In genomic region chr9:131995382-131995781, GRCh38 we compare ENCODE assay signal across 28 cellular contexts.
DNase-seq lines count a peak whose midpoint lies in the region; ATAC-seq, FAIRE-seq and TF ChIP-seq lines count a peak whose summit lies in the region.
"Had no signal": no experiment of that assay in that cellular context is flagged by ENCODE, and none has a peak within 500 bp of the region (broad histone marks: within the 10 kb centered on the region; RNA-seq: fewer than 3 reads in every experiment).

No MANE protein-coding gene starts in this region.

- no peak overlapping the region for H2AFZ ChIP-seq in astrocyte (ENCODE audit: low read depth, low read length)
- H2AFZ ChIP-seq in keratinocyte (ENCODE audit: control insufficient read depth, low read length): no peak overlapping the region
- H2AFZ ChIP-seq: neural progenitor cell had no signal

- H3K27me3 ChIP-seq in astrocyte (ENCODE audit: insufficient read depth, low read length) (no peaks in the 10 kb centered on the region), keratinocyte (ENCODE audit: control insufficient read depth, extremely low read depth, insufficient read depth, low read length) (no peaks in the 10 kb centered on the region), esophagus muscularis mucosa (no peaks in the 10 kb centered on the region), tibial artery (no peaks in the 10 kb centered on the region)
- H3K27me3 ChIP-seq: esophagus squamous epithelium, neural progenitor cell, SJSA1, stomach, transverse colon had no signal

- H3K4me3 ChIP-seq in astrocyte (ENCODE audit: insufficient read depth, low read depth, low read length) (no peak overlapping the region), keratinocyte (ENCODE audit: control insufficient read depth in 2 of 3, extremely low read depth in 1 of 3, insufficient read depth in 2 of 3, low read depth in 1 of 3, low read length in 3 of 3) (no peak overlapping the region), esophagus muscularis mucosa (no peak overlapping the region), tibial artery (no peak overlapping the region)
- H3K4me3 ChIP-seq: esophagus squamous epithelium, neural progenitor cell, SJSA1, stomach, transverse colon had no signal

- peak; percentile 71 for FAIRE-seq in astrocyte (lab: Jason Lieb, UNC)
- FAIRE-seq in keratinocyte (lab: Jason Lieb, UNC): peak; percentile 70
- FAIRE-seq: colon, D721Med had no signal

- no peak overlapping the region for H3K4me3 Mint-ChIP-seq in astrocyte (ENCODE audit: unreplicated experiment)
- H3K4me3 Mint-ChIP-seq: activated CD8-positive, alpha-beta T cell treated with anti-CD3 and anti-CD28 coated beads, Interleukin-2, amount 10 ng/mL, durations not matched to agents 7 days and 5 days; neural progenitor cell; T-helper 1 cell treated with Interleukin-12 subunit alpha and Interleukin-12 subunit beta and Interleukin-4 antibody, amounts not matched to agents 30 μg/mL and 1 μg/mL, for 36 hours had no signal

- H3K4me1 ChIP-seq in astrocyte (ENCODE audit: insufficient read depth, low read length) (peaks cover 18% of the 10 kb centered on the region), keratinocyte (ENCODE audit: control insufficient read depth, extremely low read depth, insufficient read depth, low read length) (peaks cover 29% of the 10 kb centered on the region), esophagus muscularis mucosa (peaks cover 8 to 14% (median 13%) of the 10 kb centered on the region in 4 donors), tibial artery (peaks cover 0 to 14% (median 6%) of the 10 kb centered on the region in 4 donors)
- H3K4me1 ChIP-seq: neural progenitor cell, transverse colon had no signal

- H3K9ac ChIP-seq in astrocyte (ENCODE audit: low read length) (no peak overlapping the region), keratinocyte (ENCODE audit: control insufficient read depth, extremely low read depth, insufficient read depth, low read length) (no peak overlapping the region)
- H3K9ac ChIP-seq: neural progenitor cell had no signal

- H3K79me2 ChIP-seq in astrocyte (ENCODE audit: insufficient read depth, low read length): peaks cover 24% of the 10 kb centered on the region
- peaks cover 14% of the 10 kb centered on the region for H3K79me2 ChIP-seq in keratinocyte (ENCODE audit: control insufficient read depth, insufficient read depth, low read length)

- no peak overlapping the region for H3K27ac Mint-ChIP-seq in astrocyte (ENCODE audit: unreplicated experiment)
- H3K27ac Mint-ChIP-seq: activated CD8-positive, alpha-beta T cell treated with anti-CD3 and anti-CD28 coated beads, Interleukin-2, amount 10 ng/mL, durations not matched to agents 7 days and 5 days; neural progenitor cell; T-helper 1 cell treated with Interleukin-12 subunit alpha and Interleukin-12 subunit beta and Interleukin-4 antibody, amounts not matched to agents 30 μg/mL and 1 μg/mL, for 36 hours had no signal

- no peak for ATAC-seq in HG03469 (IDR thresholded peaks at IDR 0.05; ENCODE audit: unreplicated experiment)
- ATAC-seq: activated CD8-positive, alpha-beta T cell treated with anti-CD3 and anti-CD28 coated beads, Interleukin-2, amount 10 ng/mL, durations not matched to agents 7 days and 5 days; sciatic nerve had no signal

- peaks cover 32% of the 10 kb centered on the region for H3K4me1 Mint-ChIP-seq in astrocyte (ENCODE audit: low read depth, unreplicated experiment)

- H3K4me2 ChIP-seq in astrocyte (ENCODE audit: low read length): no peak overlapping the region
- H3K4me2 ChIP-seq in keratinocyte (ENCODE audit: control insufficient read depth, extremely low read depth, insufficient read depth, low read depth, low read length): peak overlapping the region; percentile 17
- H3K4me2 ChIP-seq: neural progenitor cell had no signal

- no peak overlapping the region for H3K27ac ChIP-seq in astrocyte (ENCODE audit: low read depth, low read length)
- no peak overlapping the region for H3K27ac ChIP-seq in keratinocyte (ENCODE audit: control insufficient read depth, insufficient read depth, low read length)
- H3K27ac ChIP-seq in esophagus muscularis mucosa (replicated peaks in 1 of 4): no peak overlapping the region
- H3K27ac ChIP-seq in tibial artery: no peak overlapping the region
- H3K27ac ChIP-seq: esophagus squamous epithelium, neural progenitor cell, SJSA1, stomach, transverse colon had no signal

- TF ChIP-seq CTCF in astrocyte (IDR thresholded peaks at IDR 0.05; ENCODE audit: insufficient read depth, low read depth, low read length) (no peak), keratinocyte (optimal IDR thresholded peaks at IDR 0.05 in 1 of 3, IDR thresholded peaks at IDR 0.05 in 1 of 3, conservative IDR thresholded peaks at IDR 0.05 in 1 of 3; ENCODE audit: extremely low read depth in 1 of 3, insufficient read depth in 2 of 3, low read length in 3 of 3) (no peak), esophagus muscularis mucosa (IDR thresholded peaks at IDR 0.05) (no peak), tibial artery (IDR thresholded peaks at IDR 0.05) (no peak)

- peak; percentile 43 for DNase-seq in EL
- DNase-seq in LHCN-M2 (ENCODE audit: low read depth): peak; percentile 70
- no peak for DNase-seq in astrocyte (ENCODE audit: low read depth)
- no peak for DNase-seq in keratinocyte (ENCODE audit: low read depth, low spot score)
- no peak for DNase-seq in DMS 273 treated with DMSO at 0.1 percent for 48 hours (lab: John Stamatoyannopoulos, UW)
- DNase-seq in esophagus muscularis mucosa (ENCODE audit: extremely low spot score): no peak
- no peak for DNase-seq in tibial artery
- DNase-seq: activated CD8-positive, alpha-beta T cell treated with anti-CD3 and anti-CD28 coated beads, Interleukin-2, amount 10 ng/mL, durations not matched to agents 7 days and 5 days; activated effector memory CD4-positive, alpha-beta T cell treated with anti-CD3 and anti-CD28 coated beads, Interleukin-2, amount 50 U/mL, for 16 hours; activated T-cell treated with anti-CD3 and anti-CD28 coated beads for 4 hours; effector CD8-positive, alpha-beta T cell; esophagus squamous epithelium; kidney glomerular epithelial cell; NCI-H1436; NCI-H2107; NCI-H446 treated with DMSO at 0.1 percent for 48 hours; OCI-M1; posterior cingulate gyrus; stimulated activated CD4-positive, alpha-beta T cell treated with anti-CD3 and anti-CD28 coated beads, Interleukin-15, amount 100 ng/mL, for 24 hours; stomach; transverse colon had no signal

- TF ChIP-seq POLR2A in esophagus muscularis mucosa (IDR thresholded peaks at IDR 0.05; ENCODE audit: low read depth): no peak

- no peak for TF ChIP-seq EP300 in esophagus muscularis mucosa (IDR thresholded peaks at IDR 0.05)

- H3K9me3 ChIP-seq in astrocyte (ENCODE audit: insufficient read depth, low read depth, low read length) (no peaks in the 10 kb centered on the region), keratinocyte (ENCODE audit: control insufficient read depth, low read depth, low read length) (no peaks in the 10 kb centered on the region), esophagus muscularis mucosa (no peaks in the 10 kb centered on the region), tibial artery (no peaks in the 10 kb centered on the region)
- H3K9me3 ChIP-seq: esophagus squamous epithelium, SJSA1, stomach, transverse colon had no signal

- peaks cover 74% of the 10 kb centered on the region for H4K20me1 ChIP-seq in astrocyte (ENCODE audit: insufficient read depth, low read length)
- H4K20me1 ChIP-seq in keratinocyte (ENCODE audit: control insufficient read depth, extremely low read depth, insufficient read depth, low read length): peaks cover 2% of the 10 kb centered on the region

- no peaks in the 10 kb centered on the region for H3K36me3 ChIP-seq in astrocyte (ENCODE audit: insufficient read depth, low read length)
- peaks cover 0 to 9% of the 10 kb centered on the region in 2 experiments for H3K36me3 ChIP-seq in keratinocyte (ENCODE audit: control insufficient read depth in 2 of 2, extremely low read depth in 1 of 2, insufficient read depth in 2 of 2, low read length in 2 of 2)
- peaks cover 0 to 14% (median 3%) of the 10 kb centered on the region in 4 donors for H3K36me3 ChIP-seq in esophagus muscularis mucosa
- H3K36me3 ChIP-seq in tibial artery: peaks cover 0 to 9% (median 4%) of the 10 kb centered on the region in 3 donors
- H3K36me3 ChIP-seq: neural progenitor cell, transverse colon had no signal

- H3K27me3 Mint-ChIP-seq in astrocyte (ENCODE audit: low read depth, unreplicated experiment): no peaks in the 10 kb centered on the region

- dilution Hi-C loops in keratinocyte (cut with MboI; ENCODE audit: extremely low pct_ligation_motif_present, low sequenced_read_pairs): no loop called here

- 89% methylated on average over 2 of the region's 2 CpGs for WGBS in esophagus muscularis mucosa

- intact Hi-C loops in esophagus muscularis mucosa (cut with DNase I): no loop called here
- intact Hi-C loops in tibial artery (cut with DNase I; ENCODE audit: low total_unique reads): no loop called here

- no peaks in the 10 kb centered on the region for H3K9me1 ChIP-seq in keratinocyte (ENCODE audit: control insufficient read depth, extremely low read depth, insufficient read depth, low read length)

- peaks cover 7% of the 10 kb centered on the region for H3K9me3 Mint-ChIP-seq in astrocyte (ENCODE audit: unreplicated experiment)
- H3K9me3 Mint-ChIP-seq: neural progenitor cell; T-helper 1 cell treated with Interleukin-12 subunit alpha and Interleukin-12 subunit beta and Interleukin-4 antibody, amounts not matched to agents 30 μg/mL and 1 μg/mL, for 36 hours had no signal

- peaks cover 20% of the 10 kb centered on the region for H3K36me3 Mint-ChIP-seq in astrocyte (ENCODE audit: low read depth, unreplicated experiment)

Comparison
In these comparisons a context has a peak if more than half of its experiments do, and no peak if none do; other contexts are left out.
1. DNase-seq: peak in EL (single experiment) and LHCN-M2 (single experiment); none in astrocyte (single experiment), keratinocyte (single experiment), DMS 273 treated with DMSO at 0.1 percent for 48 hours (single experiment), esophagus muscularis mucosa (single experiment) and tibial artery (0 of 2).